Comparison of ENCODE assay signal across 1 cellular context in genomic region chr12:6647083-6647604, GRCh38.
TF ChIP-seq lines count a peak whose summit lies in the region.

ACRBP (minus strand) TSS chr12:6647432; CDS start chr12:6647366, 66 bp downstream.

TF ChIP-seq in GM12878, 131 proteins besides CTCF, POLR2A, EP300 and RAD21 (continued from another document):
- TF ChIP-seq ZNF592 (IDR thresholded peaks at IDR 0.05) (no peak), NFIC (IDR thresholded peaks at IDR 0.05; ENCODE audit: low read depth, low read length) (no peak), EGR1 (IDR thresholded peaks at IDR 0.05; ENCODE audit: borderline replicate concordance in 1 of 2, low read depth in 2 of 2, low read length in 2 of 2) (peak in 1 of 2 experiments; percentile 67; a peak in 1 of 3 replicates), POLR2AphosphoS2 (IDR thresholded peaks at IDR 0.05; ENCODE audit: low read depth, low read length) (no peak), TARDBP (IDR thresholded peaks at IDR 0.05; ENCODE audit: borderline replicate concordance) (no peak), CBFB (IDR thresholded peaks at IDR 0.05; ENCODE audit: low read depth) (no peak), SREBF2 (IDR thresholded peaks at IDR 0.05; ENCODE audit: low read length) (no peak)
